Comparison of ENCODE assay signal across 22 cellular contexts in the genomic region with DNA sequence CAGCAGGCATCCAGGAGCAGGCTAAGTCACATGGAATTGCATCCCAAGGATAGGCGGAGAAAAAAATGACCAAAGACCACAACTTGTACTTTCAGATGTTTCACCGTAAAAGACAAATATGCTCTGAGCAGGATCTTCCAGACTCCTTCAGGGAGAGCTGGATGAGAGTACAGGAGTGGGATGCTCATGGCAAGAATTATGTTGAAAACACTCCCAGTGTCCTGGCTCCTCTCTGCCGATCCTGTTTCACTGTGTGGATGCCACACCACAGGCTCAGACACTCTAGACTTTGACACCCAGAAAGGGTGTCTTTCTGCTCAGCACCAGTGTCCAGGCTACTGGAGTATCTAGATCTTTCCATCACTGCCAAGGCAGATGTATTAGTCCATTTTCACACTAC. TPM values are rescaled to one million over a fixed set of nuclear protein-coding genes. Genes with fewer than 3 reads are reported as not detected.
"Had no signal": no experiment of that assay in that cellular context is flagged by ENCODE, and none has a peak within 500 bp of the region (broad histone marks: within the 10 kb centered on the region; RNA-seq: fewer than 3 reads in every experiment).

No MANE protein-coding gene starts in this region.

- H3K4me1 Mint-ChIP-seq: activated naive CD4-positive, alpha-beta T cell treated with anti-CD3 and anti-CD28 coated beads, Interleukin-2, amount 10 ng/mL, durations not matched to agents 7 days and 5 days; activated naive CD8-positive, alpha-beta T cell treated with anti-CD3 and anti-CD28 coated beads, Interleukin-2, amount 50 U/mL, for 24 hours; naive thymus-derived CD8-positive, alpha-beta T cell had no signal

- H3K27ac ChIP-seq: brain microvascular endothelial cell, neutrophil, SK-N-MC, upper lobe of right lung, WERI-Rb-1 had no signal

- H3K9me3 Mint-ChIP-seq: activated naive CD4-positive, alpha-beta T cell treated with anti-CD3 and anti-CD28 coated beads, Interleukin-2, amount 10 ng/mL, durations not matched to agents 7 days and 5 days; activated naive CD8-positive, alpha-beta T cell treated with anti-CD3 and anti-CD28 coated beads, Interleukin-2, amount 50 U/mL, for 24 hours; naive thymus-derived CD8-positive, alpha-beta T cell had no signal

- H3K4me3 Mint-ChIP-seq: activated naive CD4-positive, alpha-beta T cell treated with anti-CD3 and anti-CD28 coated beads, Interleukin-2, amount 10 ng/mL, durations not matched to agents 7 days and 5 days; activated naive CD8-positive, alpha-beta T cell treated with anti-CD3 and anti-CD28 coated beads, Interleukin-2, amount 50 U/mL, for 24 hours; naive thymus-derived CD8-positive, alpha-beta T cell had no signal

- H3K9me3 ChIP-seq: neutrophil, upper lobe of right lung had no signal

- H3K27ac Mint-ChIP-seq: activated naive CD4-positive, alpha-beta T cell treated with anti-CD3 and anti-CD28 coated beads, Interleukin-2, amount 10 ng/mL, durations not matched to agents 7 days and 5 days; activated naive CD8-positive, alpha-beta T cell treated with anti-CD3 and anti-CD28 coated beads, Interleukin-2, amount 50 U/mL, for 24 hours had no signal

- H3K4me3 ChIP-seq: SK-N-MC, upper lobe of right lung had no signal

- H3K36me3 Mint-ChIP-seq: activated naive CD4-positive, alpha-beta T cell treated with anti-CD3 and anti-CD28 coated beads, Interleukin-2, amount 10 ng/mL, durations not matched to agents 7 days and 5 days; naive thymus-derived CD8-positive, alpha-beta T cell had no signal

- DNase-seq: activated CD4-positive, alpha-beta T cell treated with anti-CD3 and anti-CD28 coated beads for 1 hour; activated CD8-positive, alpha-beta memory T cell treated with anti-CD3 and anti-CD28 coated beads for 24 hours; activated CD8-positive, alpha-beta memory T cell treated with anti-CD3 and anti-CD28 coated beads, Interleukin-2, amount 50 U/mL, for 48 hours; activated effector memory CD4-positive, alpha-beta T cell treated with Interleukin-2 at 50 U/mL for 16 hours; activated naive CD4-positive, alpha-beta T cell treated with anti-CD3 and anti-CD28 coated beads, Interleukin-2, amount 10 ng/mL, durations not matched to agents 7 days and 5 days; activated naive CD8-positive, alpha-beta T cell treated with anti-CD3 and anti-CD28 coated beads, Interleukin-2, amount 50 U/mL, for 24 hours; activated T-cell treated with anti-CD3 and anti-CD28 coated beads, Interleukin-2, amount 50 U/mL, for 48 hours; anterior cingulate cortex; brain microvascular endothelial cell; dermis blood vessel endothelial cell; effector memory CD4-positive, alpha-beta T cell; foreskin fibroblast; glutamatergic neuron; hypothalamus; islet precursor cell; naive thymus-derived CD8-positive, alpha-beta T cell; stimulated activated naive CD8-positive, alpha-beta T cell treated with anti-CD3 and anti-CD28 coated beads, Interleukin-15, Interleukin-2, amounts not matched to agents 100 U/mL and 50 U/mL, for 24 hours; upper lobe of right lung; WERI-Rb-1 had no signal

- H3K36me3 ChIP-seq: brain microvascular endothelial cell, neutrophil, upper lobe of right lung, WERI-Rb-1 had no signal

- H3K27me3 ChIP-seq: brain microvascular endothelial cell, neutrophil, upper lobe of right lung had no signal

RNA-seq across cellular contexts. Expression of a gene that starts 11.7 kb away (rescaled TPM):
- total RNA-seq: naive thymus-derived CD8-positive, alpha-beta T cell; T-helper 2 cell treated with Interferon-gamma antibody and Interleukin-4, amounts not matched to agents 100 ng/mL and 5 ng/mL, for 36 hours had no signal
- polyA plus RNA-seq: naive thymus-derived CD8-positive, alpha-beta T cell had no signal
